ENCODE assay signal across 8 cellular contexts in the genomic region with DNA sequence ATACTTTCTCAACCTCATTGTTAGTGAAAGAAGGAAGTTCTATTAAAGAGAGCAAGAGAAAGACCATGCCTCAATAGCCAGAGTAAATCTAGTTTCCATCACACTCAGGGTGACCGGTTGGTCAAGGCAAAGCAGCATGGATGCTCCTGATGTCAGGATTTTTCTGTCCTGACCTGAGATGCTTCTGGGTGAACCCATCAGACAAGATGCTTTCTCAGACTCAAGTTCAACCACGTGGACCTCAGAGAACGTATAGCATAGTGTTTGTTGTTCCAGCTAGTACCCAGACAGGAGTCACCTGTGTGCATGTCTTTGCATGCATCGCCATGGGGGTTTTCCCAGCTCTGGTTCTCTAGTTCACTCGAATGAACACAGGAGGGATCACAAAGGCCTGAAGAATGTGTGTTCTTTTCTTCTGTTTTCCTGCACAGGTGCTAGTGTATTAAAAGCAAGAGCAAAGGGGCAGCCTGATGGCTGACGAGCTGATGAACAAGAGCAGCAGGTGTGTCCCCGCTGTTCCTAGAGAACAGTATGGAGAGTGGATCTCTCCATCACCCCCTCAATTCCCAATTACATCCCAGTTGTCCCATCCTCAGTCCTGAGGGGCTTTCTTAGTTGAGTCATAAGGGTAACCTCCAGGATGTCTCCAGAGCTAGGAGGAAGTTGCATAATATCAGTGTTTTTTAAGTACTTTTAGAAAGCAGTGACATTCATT.
DNase-seq lines count a peak whose midpoint lies in the region; ATAC-seq and TF ChIP-seq lines count a peak whose summit lies in the region.

No MANE protein-coding gene starts in this region.

- intact Hi-C loops in sciatic nerve (cut with DNase I), result loop anchor here (10.0 kb wide), 1 partner anchor 67 kb away; no protein-coding TSS in a partner anchor

- H3K27me3 Mint-ChIP-seq in activated naive CD8-positive, alpha-beta T cell treated with anti-CD3 and anti-CD28 coated beads, Interleukin-2, amount 50 U/mL, for 24 hours, result no peaks in the 10 kb centered on the region

- no peak overlapping the region for H3K4me3 Mint-ChIP-seq in activated naive CD8-positive, alpha-beta T cell treated with anti-CD3 and anti-CD28 coated beads, Interleukin-2, amount 50 U/mL, for 24 hours

- no peaks in the 10 kb centered on the region for H3K9me3 Mint-ChIP-seq in activated naive CD8-positive, alpha-beta T cell treated with anti-CD3 and anti-CD28 coated beads, Interleukin-2, amount 50 U/mL, for 24 hours

- peaks cover 42% of the 10 kb centered on the region for H3K4me1 Mint-ChIP-seq in activated naive CD8-positive, alpha-beta T cell treated with anti-CD3 and anti-CD28 coated beads, Interleukin-2, amount 50 U/mL, for 24 hours

- DNase-seq in CD1c-positive myeloid dendritic cell (ENCODE audit: extremely low spot score) (peak; percentile 43), NCI-H146 (lab: John Stamatoyannopoulos, UW) (no peak), NCI-H2029 (lab: John Stamatoyannopoulos, UW) (no peak), activated gamma-delta T cell treated with Interleukin-2 at 50 U/mL for 16 hours (no peak), sciatic nerve (ENCODE audit: low spot score) (no peak)
- DNase-seq in activated naive CD8-positive, alpha-beta T cell treated with anti-CD3 and anti-CD28 coated beads, Interleukin-2, amount 50 U/mL, for 24 hours, result peak; percentile 44

- TF ChIP-seq POLR2A in GM19193 (IDR thresholded peaks at IDR 0.05; ENCODE audit: extremely low read depth, insufficient read depth, insufficient read length), result peak; percentile 62

- no peaks in the 10 kb centered on the region for H3K36me3 Mint-ChIP-seq in activated naive CD8-positive, alpha-beta T cell treated with anti-CD3 and anti-CD28 coated beads, Interleukin-2, amount 50 U/mL, for 24 hours (ENCODE audit: low read depth)

- ATAC-seq in HG03139 (IDR thresholded peaks at IDR 0.05; ENCODE audit: unreplicated experiment), result peak; percentile 62
- ATAC-seq in activated naive CD8-positive, alpha-beta T cell treated with anti-CD3 and anti-CD28 coated beads, Interleukin-2, amount 50 U/mL, for 24 hours, result peak; percentile 71
- no peak for ATAC-seq in sciatic nerve

- peak overlapping the region; percentile 70 for H3K27ac Mint-ChIP-seq in activated naive CD8-positive, alpha-beta T cell treated with anti-CD3 and anti-CD28 coated beads, Interleukin-2, amount 50 U/mL, for 24 hours

Comparison
In these comparisons a context has a peak if more than half of its experiments do, and no peak if none do; other contexts are left out.
1. DNase-seq: peak in CD1c-positive myeloid dendritic cell (single experiment) and activated naive CD8-positive, alpha-beta T cell treated with anti-CD3 and anti-CD28 coated beads, Interleukin-2, amount 50 U/mL, for 24 hours (single experiment); none in NCI-H146 (single experiment), NCI-H2029 (single experiment), activated gamma-delta T cell treated with Interleukin-2 at 50 U/mL for 16 hours (single experiment) and sciatic nerve (single experiment).